ENCODE assay signal across 14 cellular contexts in the genomic region with DNA sequence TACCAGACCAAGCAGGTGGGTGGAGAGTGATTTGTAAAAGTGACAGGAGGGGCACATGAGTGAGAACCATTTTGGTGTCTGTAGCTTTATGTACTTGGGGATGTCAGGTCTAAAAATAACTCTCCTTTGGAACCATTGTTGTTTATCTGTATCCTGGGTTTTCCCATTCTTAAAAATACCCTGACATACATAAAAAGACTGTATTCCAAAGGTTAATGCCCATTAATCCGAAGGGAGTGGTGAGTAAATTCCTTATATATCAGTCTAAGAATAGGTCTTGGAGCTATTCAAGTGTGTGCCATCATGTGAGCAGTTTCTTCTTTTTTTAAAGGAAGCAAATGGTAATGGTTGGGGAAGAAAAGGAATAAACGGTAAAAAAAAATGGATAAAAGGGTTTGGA.
DNase-seq lines count a peak whose midpoint lies in the region; ATAC-seq and TF ChIP-seq lines count a peak whose summit lies in the region.
"Had no signal": no experiment of that assay in that cellular context is flagged by ENCODE, and none has a peak within 500 bp of the region (broad histone marks: within the 10 kb centered on the region; RNA-seq: fewer than 3 reads in every experiment).

No MANE protein-coding gene starts in this region.

- H3K9me3 Mint-ChIP-seq in endodermal cell (no peaks in the 10 kb centered on the region), neural crest cell (peaks cover 2% of the 10 kb centered on the region)
- peaks cover 0 to 1% of the 10 kb centered on the region in 2 donors for H3K9me3 Mint-ChIP-seq in activated T-cell treated with anti-CD3 and anti-CD28 coated beads, Interleukin-2, amount 50 U/mL, for 72 hours
- H3K9me3 Mint-ChIP-seq: activated CD4-positive, alpha-beta memory T cell treated with anti-CD3 and anti-CD28 coated beads, Interleukin-2, amount 10 ng/mL, durations not matched to agents 7 days and 5 days; CD4-positive, CD25-positive, alpha-beta regulatory T cell; stimulated activated effector memory CD8-positive, alpha-beta T cell treated with anti-CD3 and anti-CD28 coated beads, Interleukin-12 subunit alpha, Interleukin-12 subunit beta, amount 100 ng/mL, for 72 hours had no signal

- H3K9ac ChIP-seq in endodermal cell (ENCODE audit: extremely low read depth, low read length, poor library complexity, severe bottlenecking) = no peak overlapping the region

- no peaks in the 10 kb centered on the region for H3K9me3 ChIP-seq in RWPE2 (ENCODE audit: severe bottlenecking)
- no peaks in the 10 kb centered on the region for H3K9me3 ChIP-seq in endodermal cell (ENCODE audit: control insufficient read depth, low read length)
- H3K9me3 ChIP-seq in thyroid gland = no peaks in the 10 kb centered on the region

- H3K4me3 ChIP-seq in RWPE2 (ENCODE audit: severe bottlenecking) = no peak overlapping the region
- no peak overlapping the region for H3K4me3 ChIP-seq in endodermal cell (ENCODE audit: low read length)
- no peak overlapping the region for H3K4me3 ChIP-seq in thyroid gland (replicated peaks in 1 of 3)

- peaks cover 20% of the 10 kb centered on the region for H3K4me1 Mint-ChIP-seq in endodermal cell
- H3K4me1 Mint-ChIP-seq in neural crest cell = peaks cover 41% of the 10 kb centered on the region
- H3K4me1 Mint-ChIP-seq in activated T-cell treated with anti-CD3 and anti-CD28 coated beads, Interleukin-2, amount 50 U/mL, for 72 hours (ENCODE audit: low read depth) = no peaks in the 10 kb centered on the region
- H3K4me1 Mint-ChIP-seq: activated CD4-positive, alpha-beta memory T cell treated with anti-CD3 and anti-CD28 coated beads, Interleukin-2, amount 10 ng/mL, durations not matched to agents 7 days and 5 days; CD4-positive, CD25-positive, alpha-beta regulatory T cell; stimulated activated effector memory CD8-positive, alpha-beta T cell treated with anti-CD3 and anti-CD28 coated beads, Interleukin-12 subunit alpha, Interleukin-12 subunit beta, amount 100 ng/mL, for 72 hours had no signal

- H3K27ac Mint-ChIP-seq in endodermal cell (peak overlapping the region; percentile 31), neural crest cell (ENCODE audit: unreplicated experiment) (peak overlapping the region; percentile 89)
- no peak overlapping the region for H3K27ac Mint-ChIP-seq in activated T-cell treated with anti-CD3 and anti-CD28 coated beads, Interleukin-2, amount 50 U/mL, for 72 hours
- H3K27ac Mint-ChIP-seq: activated CD4-positive, alpha-beta memory T cell treated with anti-CD3 and anti-CD28 coated beads, Interleukin-2, amount 10 ng/mL, durations not matched to agents 7 days and 5 days; CD4-positive, CD25-positive, alpha-beta regulatory T cell; stimulated activated effector memory CD8-positive, alpha-beta T cell treated with anti-CD3 and anti-CD28 coated beads, Interleukin-12 subunit alpha, Interleukin-12 subunit beta, amount 100 ng/mL, for 72 hours had no signal

- TF ChIP-seq POLR2A in thyroid gland (IDR thresholded peaks at IDR 0.05) = no peak

- H3K4me1 ChIP-seq in RWPE2 (ENCODE audit: insufficient read depth, poor library complexity, severe bottlenecking) (peaks cover 25% of the 10 kb centered on the region), endodermal cell (ENCODE audit: control insufficient read depth, insufficient read depth, low read length) (peaks cover 5% of the 10 kb centered on the region), thyroid gland (peaks cover 11 to 26% of the 10 kb centered on the region in 2 donors)

- WGBS in endodermal cell (ENCODE audit: insufficient coverage in 1 of 2, insufficient read length in 1 of 2), 2 experiments = 78% methylated on average over 2 of the region's 2 CpGs; no CpG with 5 or more reads in 1 of the 2 experiments
- 65 to 69% methylated on average over 2 of the region's 2 CpGs for WGBS in thyroid gland, 2 donors

- H3K27me3 Mint-ChIP-seq in endodermal cell (ENCODE audit: insufficient read depth) = no peaks in the 10 kb centered on the region
- H3K27me3 Mint-ChIP-seq in neural crest cell (ENCODE audit: low read depth) = no peaks in the 10 kb centered on the region
- H3K27me3 Mint-ChIP-seq in activated T-cell treated with anti-CD3 and anti-CD28 coated beads, Interleukin-2, amount 50 U/mL, for 72 hours (ENCODE audit: low read depth) = peaks cover 11% of the 10 kb centered on the region
- H3K27me3 Mint-ChIP-seq: activated CD4-positive, alpha-beta memory T cell treated with anti-CD3 and anti-CD28 coated beads, Interleukin-2, amount 10 ng/mL, durations not matched to agents 7 days and 5 days had no signal

- TF ChIP-seq CTCF in RWPE2 (IDR thresholded peaks at IDR 0.05; ENCODE audit: poor library complexity, severe bottlenecking) (no peak), endodermal cell (conservative IDR thresholded peaks at IDR 0.05) (no peak), neural crest cell (conservative IDR thresholded peaks at IDR 0.05) (no peak), thyroid gland (IDR thresholded peaks at IDR 0.05) (no peak)

- DNase-seq in RWPE2 (ENCODE audit: low spot score) = no peak
- no peak for DNase-seq in endodermal cell
- no peak for DNase-seq in neural crest cell (ENCODE audit: low read depth, low spot score)
- DNase-seq in thyroid gland = no peak
- no peak for DNase-seq in activated T-cell treated with anti-CD3 and anti-CD28 coated beads, Interleukin-2, amount 50 U/mL, for 72 hours
- DNase-seq: activated CD4-positive, alpha-beta memory T cell treated with anti-CD3 and anti-CD28 coated beads, Interleukin-2, amount 10 ng/mL, durations not matched to agents 7 days and 5 days; CD4-positive, CD25-positive, alpha-beta regulatory T cell; KG1; NCI-H1694; NCI-H524 treated with DMSO at 0.1 percent for 48 hours; stimulated activated CD4-positive, alpha-beta T cell treated with anti-CD3 and anti-CD28 coated beads, Interleukin-4, amount 100 ng/mL, for 24 hours had no signal

- no peaks in the 10 kb centered on the region for H3K36me3 Mint-ChIP-seq in endodermal cell (ENCODE audit: low read depth)
- no peaks in the 10 kb centered on the region for H3K36me3 Mint-ChIP-seq in neural crest cell (ENCODE audit: low read depth)
- no peaks in the 10 kb centered on the region for H3K36me3 Mint-ChIP-seq in activated T-cell treated with anti-CD3 and anti-CD28 coated beads, Interleukin-2, amount 50 U/mL, for 72 hours (ENCODE audit: insufficient read depth in 2 of 2)
- H3K36me3 Mint-ChIP-seq: CD4-positive, CD25-positive, alpha-beta regulatory T cell; stimulated activated effector memory CD8-positive, alpha-beta T cell treated with anti-CD3 and anti-CD28 coated beads, Interleukin-12 subunit alpha, Interleukin-12 subunit beta, amount 100 ng/mL, for 72 hours had no signal

- H3K4me3 Mint-ChIP-seq in endodermal cell (no peak overlapping the region), neural crest cell (no peak overlapping the region)
- H3K4me3 Mint-ChIP-seq in activated T-cell treated with anti-CD3 and anti-CD28 coated beads, Interleukin-2, amount 50 U/mL, for 72 hours = no peak overlapping the region
- H3K4me3 Mint-ChIP-seq: activated CD4-positive, alpha-beta memory T cell treated with anti-CD3 and anti-CD28 coated beads, Interleukin-2, amount 10 ng/mL, durations not matched to agents 7 days and 5 days; CD4-positive, CD25-positive, alpha-beta regulatory T cell; stimulated activated effector memory CD8-positive, alpha-beta T cell treated with anti-CD3 and anti-CD28 coated beads, Interleukin-12 subunit alpha, Interleukin-12 subunit beta, amount 100 ng/mL, for 72 hours had no signal

- H3K36me3 ChIP-seq in RWPE2 (ENCODE audit: low read depth) (no peaks in the 10 kb centered on the region), endodermal cell (ENCODE audit: control insufficient read depth, insufficient read depth, low read length) (no peaks in the 10 kb centered on the region), thyroid gland (no peaks in the 10 kb centered on the region)

- intact Hi-C loops in thyroid gland (cut with DNase I) = loop anchor here (10.0 kb wide), 1 partner anchor 118 kb away; a partner anchor contains a TSS

- H3K27ac ChIP-seq in RWPE2 (ENCODE audit: poor library complexity, severe bottlenecking) = peak overlapping the region; percentile 72
- H3K27ac ChIP-seq in endodermal cell (ENCODE audit: low read depth, low read length) = no peak overlapping the region
- peak overlapping the region in 2 of 3 donors; percentile 62 to 65 for H3K27ac ChIP-seq in thyroid gland

- H3K27me3 ChIP-seq in RWPE2 (ENCODE audit: insufficient read depth, poor library complexity, severe bottlenecking) (no peaks in the 10 kb centered on the region), endodermal cell (ENCODE audit: control insufficient read depth, insufficient read depth, low read length, poor library complexity, severe bottlenecking) (no peaks in the 10 kb centered on the region), thyroid gland (no peaks in the 10 kb centered on the region)

- ATAC-seq in RWPE2 (ENCODE audit: low read depth) = no peak
- ATAC-seq in activated T-cell treated with anti-CD3 and anti-CD28 coated beads, Interleukin-2, amount 50 U/mL, for 72 hours (replicated peaks in 1 of 2) = no peak
- no peak for ATAC-seq in HG02798 (IDR thresholded peaks at IDR 0.05; ENCODE audit: poor library complexity, unreplicated experiment)
- ATAC-seq in GM18870 (IDR thresholded peaks at IDR 0.05; ENCODE audit: unreplicated experiment) = no peak
- ATAC-seq: stimulated activated effector memory CD8-positive, alpha-beta T cell treated with anti-CD3 and anti-CD28 coated beads, Interleukin-12 subunit alpha, Interleukin-12 subunit beta, amount 100 ng/mL, for 72 hours had no signal
